8 cellular contexts compared by ENCODE assay signal in genomic region chr20:34516874-34517542, GRCh38. TPM values are rescaled to one million over a fixed set of nuclear protein-coding genes. Genes with fewer than 3 reads are reported as not detected.
DNase-seq lines count a peak whose midpoint lies in the region; ATAC-seq and TF ChIP-seq lines count a peak whose summit lies in the region.

No MANE protein-coding gene starts in this region.

- no peaks in the 10 kb centered on the region for H3K4me1 ChIP-seq in SJCRH30

- no peaks in the 10 kb centered on the region for H3K27me3 ChIP-seq in SJCRH30

- H3K9me3 ChIP-seq in SJCRH30 (replicated peaks) = no peaks in the 10 kb centered on the region

- DNase-seq in ELR (ENCODE audit: low read depth) = peak; percentile 55
- peak; percentile 55 to 71 for DNase-seq in SJCRH30
- peak; percentile 30 for DNase-seq in cerebellum (ENCODE audit: low spot score)
- DNase-seq in lower leg skin (ENCODE audit: low spot score in 2 of 2) = peak in 1 of 2 donors; percentile 91
- peak; percentile 60 for DNase-seq in stimulated activated naive CD8-positive, alpha-beta T cell treated with anti-CD3 and anti-CD28 coated beads, Interleukin-15, Interleukin-2, amounts not matched to agents 100 U/mL and 50 U/mL, for 24 hours
- no peak for DNase-seq in OCI-M2 (lab: John Stamatoyannopoulos, UW; ENCODE audit: unreplicated experiment)

- peak; percentile 19 for ATAC-seq in HG02642 (IDR thresholded peaks at IDR 0.05; ENCODE audit: poor library complexity, unreplicated experiment)
- peak; percentile 34 for ATAC-seq in stimulated activated naive CD8-positive, alpha-beta T cell treated with anti-CD3 and anti-CD28 coated beads, Interleukin-15, Interleukin-2, amounts not matched to agents 100 U/mL and 50 U/mL, for 24 hours
- no peak for ATAC-seq in GM21528 (IDR thresholded peaks at IDR 0.05; ENCODE audit: low FRiP score, unreplicated experiment)

- H3K4me3 ChIP-seq in SJCRH30 (peak overlapping the region; percentile 91), lower leg skin (ENCODE audit: low read depth, poor library complexity, severe bottlenecking) (peak overlapping the region; percentile 82)

- peak overlapping the region; percentile 88 for H3K27ac ChIP-seq in SJCRH30

- H3K36me3 ChIP-seq in SJCRH30 = peaks cover 3% of the 10 kb centered on the region; the same call in 1 of the 2 replicates

- no peak for TF ChIP-seq CTCF in lower leg skin (IDR thresholded peaks at IDR 0.05)

- WGBS in lower leg skin, 2 donors = 0 to 1% methylated on average over 12 of the region's 12 CpGs

- TF ChIP-seq POLR2A in lower leg skin (IDR thresholded peaks at IDR 0.05) = no peak

- intact Hi-C loops in lower leg skin (cut with DNase I; ENCODE audit: low total_unique reads) = no loop called here

RNA-seq across cellular contexts. Expression of gene DYNLRB1, which starts 0.8 kb away (rescaled TPM):
- total RNA-seq in SJCRH30 (2014; rRNA removed; shearing (Covaris generic)) = 199 and 256 TPM in 2 replicates
- total RNA-seq in cerebellum (43.8 TPM), lower leg skin (100 to 1,000 TPM; 162 to 232 (median 193) TPM)

RNA-seq across cellular contexts. Expression of gene MAP1LC3A, which starts 41.5 kb away (rescaled TPM):
- total RNA-seq in SJCRH30 (2014; rRNA removed; shearing (Covaris generic)) = 0.10 and 0.23 TPM in 2 replicates
- total RNA-seq in cerebellum = 27.9 TPM
- 100 to 1,000 TPM; 127 to 293 (median 147) TPM for total RNA-seq in lower leg skin

Comparison
In these comparisons a context has a peak if more than half of its experiments do, and no peak if none do; other contexts are left out.
1. RNA of gene MAP1LC3A, which starts 41.5 kb away (total RNA-seq): 127 to 293 TPM in lower leg skin and 27.9 TPM in cerebellum (single experiment); 0.10 to 0.23 TPM in SJCRH30; every median in the first group is over 10 times any median in the second.